In the genomic region with DNA sequence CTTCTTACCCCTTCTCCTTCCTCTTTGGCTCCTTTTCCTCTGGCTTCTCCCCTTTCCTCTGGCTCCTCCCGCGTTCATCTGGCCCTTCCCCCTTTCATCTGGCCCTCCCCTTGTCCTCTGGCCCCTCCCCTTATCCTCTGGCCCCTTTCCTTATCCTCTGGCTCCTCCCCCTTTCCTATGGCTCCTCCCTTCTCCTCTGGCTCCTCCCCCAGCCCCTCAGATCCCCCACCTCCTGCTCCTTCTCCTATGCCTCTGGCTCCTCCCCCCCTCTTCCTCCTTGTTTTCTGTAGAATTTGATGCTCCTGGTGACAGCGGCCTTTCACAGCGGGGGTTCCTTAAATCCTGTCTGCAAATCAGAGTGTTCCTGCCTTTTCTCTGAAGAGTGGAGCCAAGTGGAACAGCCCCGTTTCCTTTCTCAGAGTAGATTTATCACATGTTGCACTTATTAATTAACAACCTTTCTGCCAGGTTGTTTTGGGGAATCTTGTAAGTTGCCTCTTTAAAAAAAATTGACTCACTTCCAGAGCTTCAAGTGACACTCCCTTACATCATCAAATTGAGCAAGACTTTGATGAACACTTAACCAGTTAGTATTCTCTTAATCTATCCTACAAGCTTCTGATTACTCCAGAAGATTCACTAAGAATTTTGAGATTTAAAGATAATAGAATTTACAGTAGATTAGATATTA, we compare ENCODE assay signal across 12 cellular contexts. TPM values are rescaled to one million over a fixed set of nuclear protein-coding genes. Genes with fewer than 3 reads are reported as not detected.
DNase-seq lines count a peak whose midpoint lies in the region; ATAC-seq and TF ChIP-seq lines count a peak whose summit lies in the region.
"Had no signal": no experiment of that assay in that cellular context is flagged by ENCODE, and none has a peak within 500 bp of the region (broad histone marks: within the 10 kb centered on the region; RNA-seq: fewer than 3 reads in every experiment).

No MANE protein-coding gene starts in this region.

- H3K4me3 ChIP-seq in skeletal muscle cell (ENCODE audit: low read depth, low read length) (no peak overlapping the region), lower lobe of right lung (no peak overlapping the region)
- H3K4me3 ChIP-seq: vagina had no signal

- POLR2A ChIA-PET in RWPE1 (lab: Yijun Ruan, JAX; ENCODE audit: low non-redundant PET), result no interaction called here

- CTCF ChIA-PET in RWPE1 (lab: Yijun Ruan, JAX), result interaction anchor here (1.2 kb wide), 1 partner anchor 98 kb away, joined by 10 read pairs; no protein-coding TSS in a partner anchor

- no peaks in the 10 kb centered on the region for H3K27me3 ChIP-seq in lower lobe of right lung (ENCODE audit: low read depth)
- H3K27me3 ChIP-seq: neutrophil, vagina had no signal

- H3K27me3 Mint-ChIP-seq in mesothelial cell of epicardium (ENCODE audit: low read depth), result peaks cover 23% of the 10 kb centered on the region

- TF ChIP-seq CTCF in RWPE1 (conservative IDR thresholded peaks at IDR 0.05; ENCODE audit: low read depth), result no peak
- TF ChIP-seq CTCF in lower lobe of right lung (IDR thresholded peaks at IDR 0.05), result no peak
- no peak for TF ChIP-seq CTCF in mesothelial cell of epicardium (IDR thresholded peaks at IDR 0.05; ENCODE audit: unreplicated experiment)

- no peaks in the 10 kb centered on the region for H3K9me3 Mint-ChIP-seq in mesothelial cell of epicardium

- no peaks in the 10 kb centered on the region for H3K4me1 Mint-ChIP-seq in mesothelial cell of epicardium

- intact Hi-C loops in lower lobe of right lung (cut with DNase I), result no loop called here

- H3K36me3 ChIP-seq in lower lobe of right lung, result no peaks in the 10 kb centered on the region
- H3K36me3 ChIP-seq: neutrophil, vagina had no signal

- ATAC-seq in lower lobe of right lung, result no peak

- no peak overlapping the region for H3K27ac ChIP-seq in RWPE1
- no peak overlapping the region for H3K27ac ChIP-seq in lower lobe of right lung
- H3K27ac ChIP-seq: neutrophil, vagina had no signal

- no peak overlapping the region for H3K4me3 Mint-ChIP-seq in mesothelial cell of epicardium

- H3K4me1 ChIP-seq in lower lobe of right lung, result no peaks in the 10 kb centered on the region
- H3K4me1 ChIP-seq: vagina had no signal

- no peak overlapping the region for H3K27ac Mint-ChIP-seq in mesothelial cell of epicardium

- no peaks in the 10 kb centered on the region for H3K9me3 ChIP-seq in lower lobe of right lung
- H3K9me3 ChIP-seq: neutrophil, vagina had no signal

- DNase-seq in NCI-H82 (lab: John Stamatoyannopoulos, UW) (peak; percentile 50), NCI-H82 treated with DMSO at 0.1 percent for 48 hours (lab: John Stamatoyannopoulos, UW; ENCODE audit: unreplicated experiment) (no peak), RWPE1 (ENCODE audit: low spot score) (peak; percentile 36), fibroblast of the conjunctiva (ENCODE audit: low read depth) (peak; percentile 13), skeletal muscle cell (ENCODE audit: low read depth) (peak; percentile 4), lower lobe of right lung (no peak), mesothelial cell of epicardium (ENCODE audit: low spot score in 2 of 2, unreplicated experiment in 2 of 2) (no peak)
- DNase-seq in activated effector memory CD4-positive, alpha-beta T cell treated with Interleukin-2 at 50 U/mL for 16 hours, result no peak
- DNase-seq: activated CD4-positive, alpha-beta T cell treated with anti-CD3 and anti-CD28 coated beads for 1 hour; AML-193 had no signal

- H3K36me3 Mint-ChIP-seq in mesothelial cell of epicardium, result no peaks in the 10 kb centered on the region

RNA-seq across cellular contexts. Expression of gene FABP1, which starts 27.9 kb away (rescaled TPM):
- total RNA-seq in lower lobe of right lung (not detected), mesothelial cell of epicardium (1.0 to 3.8 TPM (median 2.7 TPM) in 3 replicates)
- total RNA-seq: vagina had no signal

RNA-seq across cellular contexts. Expression of gene SMYD1, which starts 32.3 kb away (rescaled TPM):
- not detected for total RNA-seq in lower lobe of right lung
- total RNA-seq in mesothelial cell of epicardium, result not detected in 3 replicates
- total RNA-seq: vagina had no signal

RNA-seq across cellular contexts. Expression of gene KRCC1, which starts 44.4 kb away (rescaled TPM):
- total RNA-seq in lower lobe of right lung (24.7 TPM), mesothelial cell of epicardium (17.0 to 20.7 TPM (median 19.6 TPM) in 3 replicates)

Comparison
In these comparisons a context has a peak if more than half of its experiments do, and no peak if none do; other contexts are left out.
1. DNase-seq: peak in NCI-H82 (single experiment), RWPE1 (single experiment), fibroblast of the conjunctiva (single experiment) and skeletal muscle cell (single experiment); none in NCI-H82 treated with DMSO at 0.1 percent for 48 hours (single experiment), lower lobe of right lung (single experiment), mesothelial cell of epicardium (0 of 2) and activated effector memory CD4-positive, alpha-beta T cell treated with Interleukin-2 at 50 U/mL for 16 hours (single experiment).